ENCODE assay signal across 1 cellular context in genomic region chr12:6369916-6370575, GRCh38.
A peak's percentile ranks its signal among the peaks of the same experiment; 100 is the strongest.
TF ChIP-seq lines count a peak whose summit lies in the region.

No MANE protein-coding gene starts in this region.

TF ChIP-seq in K562, 482 proteins besides CTCF, POLR2A, EP300 and RAD21:
- TF ChIP-seq RCOR1 (IDR thresholded peaks at IDR 0.05; ENCODE audit: borderline replicate concordance in 1 of 2, low read depth in 2 of 2, low read length in 2 of 2) (0 out of 4 replicates have a peak, but pooled peaks of 1 of the 2 experiments have one; percentile 18), HDAC2 (IDR thresholded peaks at IDR 0.05) (0 out of 2 replicates have a peak, but pooled peaks have one; percentile 38), BCOR (IDR thresholded peaks at IDR 0.05) (peak; percentile 86), RBM25 (IDR thresholded peaks at IDR 0.05; ENCODE audit: low read depth, low read length, severe bottlenecking) (peak; percentile 72), SMARCA5 (IDR thresholded peaks at IDR 0.05) (0 out of 2 replicates have a peak, but pooled peaks have one; percentile 11), FIP1L1 (IDR thresholded peaks at IDR 0.05; ENCODE audit: low read depth, low read length, poor library complexity, severe bottlenecking) (no peak), KDM1A (IDR thresholded peaks at IDR 0.05) (peak; percentile 69 to 73), NCOR1 (IDR thresholded peaks at IDR 0.05) (no peak)
- TF ChIP-seq, protein P1, sequence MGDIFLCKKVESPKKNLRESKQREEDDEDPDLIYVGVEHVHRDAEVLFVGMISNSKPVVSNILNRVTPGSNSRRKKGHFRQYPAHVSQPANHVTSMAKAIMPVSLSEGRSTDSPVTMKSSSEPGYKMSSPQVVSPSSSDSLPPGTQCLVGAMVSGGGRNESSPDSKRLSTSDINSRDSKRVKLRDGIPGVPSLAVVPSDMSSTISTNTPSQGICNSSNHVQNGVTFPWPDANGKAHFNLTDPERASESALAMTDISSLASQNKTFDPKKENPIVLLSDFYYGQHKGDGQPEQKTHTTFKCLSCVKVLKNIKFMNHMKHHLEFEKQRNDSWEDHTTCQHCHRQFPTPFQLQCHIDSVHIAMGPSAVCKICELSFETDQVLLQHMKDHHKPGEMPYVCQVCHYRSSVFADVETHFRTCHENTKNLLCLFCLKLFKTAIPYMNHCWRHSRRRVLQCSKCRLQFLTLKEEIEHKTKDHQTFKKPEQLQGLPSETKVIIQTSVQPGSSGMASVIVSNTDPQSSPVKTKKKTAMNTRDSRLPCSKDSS (IDR thresholded peaks at IDR 0.05; ENCODE audit: low read depth, partially characterized antibody): no peak
